In the genomic region with DNA sequence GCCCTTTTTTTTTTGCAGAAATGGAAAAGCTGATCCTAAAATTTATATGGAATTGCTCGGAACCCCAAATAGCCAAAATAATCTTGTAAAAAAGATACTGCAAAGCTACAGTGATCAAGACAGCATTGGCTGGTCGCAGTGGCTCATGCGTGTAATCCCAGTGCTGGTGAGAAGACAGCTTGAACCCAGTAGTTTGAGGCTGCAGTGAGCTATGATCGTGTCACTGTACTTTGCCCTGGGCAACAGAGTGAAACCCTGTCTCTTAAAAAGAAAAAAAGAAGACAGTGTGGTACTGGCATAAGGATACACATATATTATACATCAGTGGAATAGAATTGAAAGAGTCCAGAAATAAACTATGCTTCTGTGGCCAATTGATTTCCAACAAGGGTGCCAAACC, we compare ENCODE assay signal across 18 cellular contexts. TPM values are rescaled to one million over a fixed set of nuclear protein-coding genes. Genes with fewer than 3 reads are reported as not detected.
DNase-seq lines count a peak whose midpoint lies in the region; ATAC-seq lines count a peak whose summit lies in the region.
"Had no signal": no experiment of that assay in that cellular context is flagged by ENCODE, and none has a peak within 500 bp of the region (broad histone marks: within the 10 kb centered on the region; RNA-seq: fewer than 3 reads in every experiment).

No MANE protein-coding gene starts in this region.

- H3K9me3 ChIP-seq in CD4-positive, alpha-beta memory T cell (ENCODE audit: control insufficient read depth in 1 of 2, low read length in 2 of 2), result no peaks in the 10 kb centered on the region
- H3K9me3 ChIP-seq: BE2C, MG63, SJCRH30 had no signal

- no peaks in the 10 kb centered on the region for H3K27me3 Mint-ChIP-seq in activated CD4-positive, alpha-beta T cell treated with anti-CD3 and anti-CD28 coated beads for 36 hours
- no peaks in the 10 kb centered on the region for H3K27me3 Mint-ChIP-seq in CD4-positive, alpha-beta memory T cell
- H3K27me3 Mint-ChIP-seq in memory B cell, result no peaks in the 10 kb centered on the region

- peaks cover 17% of the 10 kb centered on the region for H3K36me3 ChIP-seq in CD4-positive, alpha-beta memory T cell (ENCODE audit: insufficient read depth, low read length)
- H3K36me3 ChIP-seq: BE2C, MG63, SJCRH30 had no signal

- ATAC-seq in activated CD4-positive, alpha-beta T cell treated with anti-CD3 and anti-CD28 coated beads for 36 hours, result no peak
- ATAC-seq in memory B cell (ENCODE audit: low read depth), result no peak
- ATAC-seq: foreskin keratinocyte, left ventricle myocardium superior had no signal

- H3K36me3 Mint-ChIP-seq in activated CD4-positive, alpha-beta T cell treated with anti-CD3 and anti-CD28 coated beads for 36 hours (ENCODE audit: low read depth), result peaks cover 26% of the 10 kb centered on the region
- H3K36me3 Mint-ChIP-seq in CD4-positive, alpha-beta memory T cell, result peaks cover 33 to 52% of the 10 kb centered on the region in 2 donors
- peaks cover 22% of the 10 kb centered on the region for H3K36me3 Mint-ChIP-seq in memory B cell

- H3K27ac Mint-ChIP-seq in activated CD4-positive, alpha-beta T cell treated with anti-CD3 and anti-CD28 coated beads for 36 hours, result peak overlapping the region; percentile 35
- peak overlapping the region in 5 of 7 donors; percentile 19 to 84 (median 48) for H3K27ac Mint-ChIP-seq in CD4-positive, alpha-beta memory T cell
- peak overlapping the region; percentile 81 for H3K27ac Mint-ChIP-seq in memory B cell

- peaks cover 81% of the 10 kb centered on the region for H3K4me1 Mint-ChIP-seq in activated CD4-positive, alpha-beta T cell treated with anti-CD3 and anti-CD28 coated beads for 36 hours
- H3K4me1 Mint-ChIP-seq in CD4-positive, alpha-beta memory T cell, result peaks cover 49 to 89% (median 72%) of the 10 kb centered on the region in 4 donors
- H3K4me1 Mint-ChIP-seq in memory B cell, result peaks cover 47% of the 10 kb centered on the region

- DNase-seq in activated CD4-positive, alpha-beta T cell treated with anti-CD3 and anti-CD28 coated beads for 36 hours, result no peak
- DNase-seq in activated CD4-positive, alpha-beta T cell treated with anti-CD3 and anti-CD28 coated beads, Interleukin-2, amount 50 U/mL, for 48 hours, result no peak
- DNase-seq in CD4-positive, alpha-beta memory T cell, result no peak
- DNase-seq in RPMI8226, result peak; percentile 49
- no peak for DNase-seq in memory B cell (ENCODE audit: low spot score in 2 of 2)
- DNase-seq in 8988T, result no peak
- no peak for DNase-seq in NCI-H526 (lab: John Stamatoyannopoulos, UW)
- no peak for DNase-seq in NCI-H748 treated with DMSO at 0.1 percent for 48 hours (lab: John Stamatoyannopoulos, UW)
- DNase-seq: activated naive CD4-positive, alpha-beta T cell treated with anti-CD3 and anti-CD28 coated beads, Interleukin-2, amount 50 U/mL, for 16 hours; BE2C; foreskin keratinocyte; HFFc6; left ventricle myocardium superior; MG63; NCI-H1436 treated with DMSO at 0.1 percent for 48 hours; SJCRH30 had no signal

- CTCF ChIA-PET in activated CD4-positive, alpha-beta T cell treated with anti-CD3 and anti-CD28 coated beads for 36 hours (lab: Charles Lee), result interaction anchor here (0.6 to 1.9 kb wide), 10 partner anchors 11 to 120 kb away, joined by 3 to 11 read pairs (median 5); partner anchors contain the start of genes AAAS, CSAD and ESPL1
- CTCF ChIA-PET in CD4-positive, alpha-beta memory T cell (lab: Charles Lee; ENCODE audit: partially characterized antibody), result interaction anchor here (0.8 to 1.5 kb wide), 6 partner anchors 11 to 119 kb away, joined by 3 to 5 read pairs (median 3); no protein-coding TSS in a partner anchor

- intact Hi-C loops in activated CD4-positive, alpha-beta T cell treated with anti-CD3 and anti-CD28 coated beads for 36 hours (cut with DNase I, micrococcal nuclease), result loop anchor here in 1 of 2 experiments (2.0 kb wide), 1 partner anchor 21 kb away; the partner anchor contains the start of genes CSAD and ZNF740
- intact Hi-C loops in CD4-positive, alpha-beta memory T cell (cut with micrococcal nuclease), result loop anchor here (2.0 kb wide), 2 partner anchors 21 to 43 kb away; partner anchors contain the start of genes CSAD and ZNF740

- H3K9me3 Mint-ChIP-seq in activated CD4-positive, alpha-beta T cell treated with anti-CD3 and anti-CD28 coated beads for 36 hours (ENCODE audit: low read depth), result peaks cover 3% of the 10 kb centered on the region
- no peaks in the 10 kb centered on the region for H3K9me3 Mint-ChIP-seq in CD4-positive, alpha-beta memory T cell
- H3K9me3 Mint-ChIP-seq in memory B cell, result no peaks in the 10 kb centered on the region
- H3K9me3 Mint-ChIP-seq: HFFc6 had no signal

- H3K27ac ChIP-seq in CD4-positive, alpha-beta memory T cell (ENCODE audit: low read depth, low read length), result no peak overlapping the region
- H3K27ac ChIP-seq: foreskin keratinocyte, hepatocyte, SJCRH30 had no signal

- H3K4me3 Mint-ChIP-seq in activated CD4-positive, alpha-beta T cell treated with anti-CD3 and anti-CD28 coated beads for 36 hours, result no peak overlapping the region
- peak overlapping the region in 5 of 8 donors; percentile 4 to 55 (median 31) for H3K4me3 Mint-ChIP-seq in CD4-positive, alpha-beta memory T cell
- H3K4me3 Mint-ChIP-seq in memory B cell, result no peak overlapping the region
- H3K4me3 Mint-ChIP-seq: HFFc6 had no signal

- peaks cover 100% of the 10 kb centered on the region for H3K4me1 ChIP-seq in CD4-positive, alpha-beta memory T cell (ENCODE audit: insufficient read depth, low read length)
- H3K4me1 ChIP-seq: BE2C, foreskin keratinocyte had no signal

- no peak overlapping the region for H3K4me3 ChIP-seq in CD4-positive, alpha-beta memory T cell (ENCODE audit: low read length in 2 of 2)
- H3K4me3 ChIP-seq: hepatocyte, MG63, SJCRH30 had no signal

- POLR2A ChIA-PET in activated CD4-positive, alpha-beta T cell treated with anti-CD3 and anti-CD28 coated beads for 36 hours (lab: Charles Lee), result no interaction called here
- POLR2A ChIA-PET in CD4-positive, alpha-beta memory T cell (lab: Charles Lee; ENCODE audit: partially characterized antibody), result interaction anchor here (1.2 to 27.7 kb wide), 7 partner anchors 8 to 99 kb away, joined by 3 to 463 read pairs (median 4); partner anchors contain the start of genes CSAD, ESPL1, ITGB7 and SOAT2

- H3K27me3 ChIP-seq in CD4-positive, alpha-beta memory T cell (ENCODE audit: insufficient read depth, low read length), result no peaks in the 10 kb centered on the region
- H3K27me3 ChIP-seq: BE2C, MG63, SJCRH30 had no signal

RNA-seq across cellular contexts. Expression of gene ITGB7, which starts 5.4 kb away (rescaled TPM):
- total RNA-seq in activated CD4-positive, alpha-beta T cell treated with anti-CD3 and anti-CD28 coated beads for 36 hours, result 10 to 100 TPM; 73.0 to 77.6 TPM
- 100 to 1,000 TPM; 382 to 397 TPM for total RNA-seq in CD4-positive, alpha-beta memory T cell
- polyA plus RNA-seq in CD4-positive, alpha-beta memory T cell, result 100 to 1,000 TPM; 271 to 374 TPM
- total RNA-seq: cerebellum, SJCRH30 had no signal
- polyA plus RNA-seq: hepatocyte had no signal

RNA-seq across cellular contexts. Expression of gene CSAD, which starts 20.9 kb away (rescaled TPM):
- total RNA-seq in activated CD4-positive, alpha-beta T cell treated with anti-CD3 and anti-CD28 coated beads for 36 hours, result 10 to 100 TPM; 20.0 to 23.1 TPM
- 10 to 100 TPM; 62.5 to 64.2 TPM for total RNA-seq in CD4-positive, alpha-beta memory T cell
- polyA plus RNA-seq in CD4-positive, alpha-beta memory T cell, result 1 to 10 TPM; 1.1 to 2.9 TPM

RNA-seq across cellular contexts. Expression of gene ZNF740, which starts 21.1 kb away (rescaled TPM):
- total RNA-seq in activated CD4-positive, alpha-beta T cell treated with anti-CD3 and anti-CD28 coated beads for 36 hours, result 10 to 100 TPM; 34.9 to 40.2 TPM
- total RNA-seq in CD4-positive, alpha-beta memory T cell, result 100 to 1,000 TPM; 109 to 113 TPM
- polyA plus RNA-seq in CD4-positive, alpha-beta memory T cell, result 1 to 10 TPM in 1 of 2 donors, under 1 TPM in 1; 0.90 to 3.5 TPM

RNA-seq across cellular contexts. Expression of gene RARG, which starts 30.4 kb away (rescaled TPM):
- 10 to 100 TPM; 20.0 to 21.6 TPM for total RNA-seq in activated CD4-positive, alpha-beta T cell treated with anti-CD3 and anti-CD28 coated beads for 36 hours
- 10 to 100 TPM; 84.7 to 86.0 TPM for total RNA-seq in CD4-positive, alpha-beta memory T cell
- 10 to 100 TPM; 13.2 to 25.1 TPM for polyA plus RNA-seq in CD4-positive, alpha-beta memory T cell

Comparison
In these comparisons a context has a peak if more than half of its experiments do, and no peak if none do; other contexts are left out.
1. H3K4me3 Mint-ChIP-seq: peak in CD4-positive, alpha-beta memory T cell (5 of 8); none in activated CD4-positive, alpha-beta T cell treated with anti-CD3 and anti-CD28 coated beads for 36 hours (single experiment) and memory B cell (single experiment).
2. RNA of gene ITGB7, which starts 5.4 kb away (total RNA-seq): 382 to 397 TPM in CD4-positive, alpha-beta memory T cell; 73.0 to 77.6 TPM in activated CD4-positive, alpha-beta T cell treated with anti-CD3 and anti-CD28 coated beads for 36 hours; every median in the first group is over 4 times any median in the second.
3. Peak in every context shown above with its lines, with median percentiles within 50 percentile points of each other: H3K27ac Mint-ChIP-seq.